In genomic region chr6:47103931-47104330, GRCh38 we compare ENCODE assay signal across 15 cellular contexts.
DNase-seq lines count a peak whose midpoint lies in the region; ATAC-seq and TF ChIP-seq lines count a peak whose summit lies in the region.
"Had no signal": no experiment of that assay in that cellular context is flagged by ENCODE, and none has a peak within 500 bp of the region (broad histone marks: within the 10 kb centered on the region; RNA-seq: fewer than 3 reads in every experiment).

No MANE protein-coding gene starts in this region.

- no peaks in the 10 kb centered on the region for H3K27me3 Mint-ChIP-seq in Caco-2 (ENCODE audit: insufficient read depth, unreplicated experiment)

- H3K36me3 Mint-ChIP-seq in Caco-2 (ENCODE audit: insufficient read depth, unreplicated experiment) = peaks cover 13% of the 10 kb centered on the region
- H3K36me3 Mint-ChIP-seq: activated naive CD4-positive, alpha-beta T cell treated with anti-CD3 and anti-CD28 coated beads, Interleukin-2, amount 50 U/mL, for 72 hours; CD8-positive, alpha-beta memory T cell had no signal

- peaks cover 50% of the 10 kb centered on the region for H3K4me1 ChIP-seq in Caco-2

- no peaks in the 10 kb centered on the region for H3K9me3 Mint-ChIP-seq in Caco-2 (ENCODE audit: unreplicated experiment)
- H3K9me3 Mint-ChIP-seq: activated naive CD4-positive, alpha-beta T cell treated with anti-CD3 and anti-CD28 coated beads, Interleukin-2, amount 50 U/mL, for 72 hours had no signal

- TF ChIP-seq CTCF in Caco-2 (IDR thresholded peaks at IDR 0.05; ENCODE audit: insufficient read depth in 1 of 2, low read depth in 1 of 2, low read length in 1 of 2, severe bottlenecking in 1 of 2, unreplicated experiment in 1 of 2) (no peak), omental fat pad (IDR thresholded peaks at IDR 0.05) (no peak), GM10248 (IDR thresholded peaks at IDR 0.05; ENCODE audit: control extremely low read depth, extremely low read depth, low read depth, missing control alignments) (no peak)

- no peaks in the 10 kb centered on the region for H3K36me3 ChIP-seq in Caco-2 (ENCODE audit: control insufficient read depth, insufficient read depth, low read length)

- H3K9me3 ChIP-seq in Caco-2 = no peaks in the 10 kb centered on the region

- no peak overlapping the region for H3K4me3 Mint-ChIP-seq in Caco-2 (ENCODE audit: unreplicated experiment)
- H3K4me3 Mint-ChIP-seq: CD8-positive, alpha-beta memory T cell had no signal

- peak overlapping the region; percentile 96 for H3K27ac Mint-ChIP-seq in Caco-2 (ENCODE audit: unreplicated experiment)
- H3K27ac Mint-ChIP-seq: activated naive CD4-positive, alpha-beta T cell treated with anti-CD3 and anti-CD28 coated beads, Interleukin-2, amount 50 U/mL, for 72 hours; CD8-positive, alpha-beta memory T cell had no signal

- intact Hi-C loops in Caco-2 (cut with micrococcal nuclease; ENCODE audit: unreplicated experiment) = no loop called here

- BruUV-seq in Caco-2 (replicated peaks; lab: Mats Ljungman, UMichigan) = no TSS peak

- peak; percentile 76 for ATAC-seq in omental fat pad (ENCODE audit: low FRiP score)
- ATAC-seq: activated naive CD4-positive, alpha-beta T cell treated with anti-CD3 and anti-CD28 coated beads, Interleukin-2, amount 50 U/mL, for 72 hours had no signal

- CTCF ChIA-PET in Caco-2 (lab: Charles Lee) (no interaction called here), GM10248 (lab: Yijun Ruan, JAX) (interaction anchor here (2.4 kb wide), 1 partner anchor 20 kb away, joined by 5 read pairs; no protein-coding TSS in a partner anchor)

- H3K27ac ChIP-seq in epithelial cell of prostate = peak overlapping the region; percentile 78
- H3K27ac ChIP-seq: coronary artery had no signal

- POLR2A ChIA-PET in Caco-2 (lab: Charles Lee) = no interaction called here
- POLR2A ChIA-PET in GM10248 (lab: Yijun Ruan, JAX) = no interaction called here

- no peak for DNase-seq in Caco-2
- peak; percentile 80 for DNase-seq in NOMO-1 treated with DMSO at 0.1 percent for 48 hours (lab: John Stamatoyannopoulos, UW; ENCODE audit: unreplicated experiment)
- peak; percentile 63 for DNase-seq in epithelial cell of prostate (ENCODE audit: low read depth, low spot score)
- no peak for DNase-seq in omental fat pad (ENCODE audit: low spot score)
- DNase-seq in amygdala (lab: John Stamatoyannopoulos, UW) = no peak
- no peak for DNase-seq in NCI-H2081 (lab: John Stamatoyannopoulos, UW)
- DNase-seq in GM10248 (ENCODE audit: extremely low spot score) = no peak
- DNase-seq in cerebellum (ENCODE audit: low spot score) = no peak
- DNase-seq: CD8-positive, alpha-beta memory T cell; NCI-H1694 treated with DMSO at 0.1 percent for 48 hours; stimulated activated CD4-positive, alpha-beta T cell treated with anti-CD3 and anti-CD28 coated beads, Interleukin-2, amount 100 ng/mL, for 48 hours; stimulated activated naive CD4-positive, alpha-beta T cell; T1000 had no signal

- peaks cover 33% of the 10 kb centered on the region for H3K4me1 Mint-ChIP-seq in Caco-2 (ENCODE audit: low read depth, unreplicated experiment)
- H3K4me1 Mint-ChIP-seq: CD8-positive, alpha-beta memory T cell had no signal

- H3K27me3 ChIP-seq in Caco-2 (replicated peaks; ENCODE audit: control insufficient read depth, insufficient read depth, low read length) = no peaks in the 10 kb centered on the region

- H3K4me3 ChIP-seq in Caco-2 (ENCODE audit: low read depth, low read length) = no peak overlapping the region
- H3K4me3 ChIP-seq: coronary artery had no signal

Comparison
In these comparisons a context has a peak if more than half of its experiments do, and no peak if none do; other contexts are left out.
1. DNase-seq: peak in NOMO-1 treated with DMSO at 0.1 percent for 48 hours (single experiment) and epithelial cell of prostate (single experiment); none in Caco-2 (0 of 2), omental fat pad (single experiment), amygdala (0 of 56), NCI-H2081 (0 of 2), GM10248 (single experiment) and cerebellum (single experiment).